ENCODE assay signal across 10 cellular contexts in genomic region chr1:184752656-184753055, GRCh38. TPM values are rescaled to one million over a fixed set of nuclear protein-coding genes. Genes with fewer than 3 reads are reported as not detected.
DNase-seq lines count a peak whose midpoint lies in the region; ATAC-seq and TF ChIP-seq lines count a peak whose summit lies in the region.
"Had no signal": no experiment of that assay in that cellular context is flagged by ENCODE, and none has a peak within 500 bp of the region (broad histone marks: within the 10 kb centered on the region; RNA-seq: fewer than 3 reads in every experiment).

No MANE protein-coding gene starts in this region.

- H4K20me1 ChIP-seq in SU-DHL-6 (ENCODE audit: low read depth, low read length) (no peaks in the 10 kb centered on the region), fibroblast of lung (ENCODE audit: control insufficient read depth, extremely low read depth, insufficient read depth, low read length) (no peaks in the 10 kb centered on the region)

- ATAC-seq in HG03280 (IDR thresholded peaks at IDR 0.05; ENCODE audit: unreplicated experiment) (no peak), HG03432 (IDR thresholded peaks at IDR 0.05; ENCODE audit: unreplicated experiment) (no peak)
- ATAC-seq: left ventricle myocardium superior had no signal

- WGBS in adrenal gland, 4 donors, result 90 to 94% (median 92%) methylated on average over 2 of the region's 2 CpGs

- H3K9me3 ChIP-seq in BE2C (no peaks in the 10 kb centered on the region), SU-DHL-6 (ENCODE audit: insufficient read depth, low read length) (no peaks in the 10 kb centered on the region), fibroblast of lung (ENCODE audit: control insufficient read depth, insufficient read depth, low read depth, low read length) (no peaks in the 10 kb centered on the region), adrenal gland (replicated peaks in 1 of 3) (no peaks in the 10 kb centered on the region)

- H3K9ac ChIP-seq in SU-DHL-6 (ENCODE audit: low read length) (no peak overlapping the region), fibroblast of lung (ENCODE audit: insufficient read depth, low read length) (no peak overlapping the region)

- H3K36me3 Mint-ChIP-seq in HFFc6 (ENCODE audit: low read depth), result 0 out of 2 replicates have a peak, but pooled peaks cover 6% of the 10 kb centered on the region

- peaks cover 4% of the 10 kb centered on the region; the same call in 1 of the 2 replicates for H3K27me3 Mint-ChIP-seq in HFFc6 (ENCODE audit: insufficient read depth)

- no peaks in the 10 kb centered on the region for H3K36me3 ChIP-seq in BE2C
- H3K36me3 ChIP-seq in SU-DHL-6 (ENCODE audit: low read length), result 0 out of 2 replicates have a peak, but pooled peaks cover 4% of the 10 kb centered on the region
- no peaks in the 10 kb centered on the region for H3K36me3 ChIP-seq in fibroblast of lung (ENCODE audit: control insufficient read depth, insufficient read depth, low read length)
- no peaks in the 10 kb centered on the region for H3K36me3 ChIP-seq in adrenal gland (replicated peaks in 1 of 2)

- H3F3A ChIP-seq in SU-DHL-6 (ENCODE audit: insufficient read depth), result peaks cover 7% of the 10 kb centered on the region; the same call in 1 of the 2 replicates

- H3K4me2 ChIP-seq in SU-DHL-6 (ENCODE audit: low read depth, low read length, poor library complexity, severe bottlenecking) (peak overlapping the region; percentile 79), fibroblast of lung (ENCODE audit: extremely low read depth, insufficient read depth, low read length) (peak overlapping the region; percentile 61)

- TF ChIP-seq CTCF in BE2C (IDR thresholded peaks at IDR 0.05; ENCODE audit: low read depth, low read length) (no peak), HFFc6 (IDR thresholded peaks at IDR 0.05) (no peak), SU-DHL-6 (IDR thresholded peaks at IDR 0.05; ENCODE audit: insufficient read depth, low read length, poor library complexity, severe bottlenecking) (no peak), fibroblast of lung (conservative IDR thresholded peaks at IDR 0.05 in 1 of 2, IDR thresholded peaks at IDR 0.05 in 1 of 2; ENCODE audit: low read depth in 1 of 2, low read length in 2 of 2) (no peak), adrenal gland (IDR thresholded peaks at IDR 0.05) (no peak)

- H3K4me3 ChIP-seq in BE2C (ENCODE audit: low read depth, low read length), result peak overlapping the region; percentile 74
- H3K4me3 ChIP-seq in SU-DHL-6 (ENCODE audit: insufficient read depth, low read length, poor library complexity, severe bottlenecking), result no peak overlapping the region
- peak overlapping the region in 1 of 4 experiments; percentile 94 for H3K4me3 ChIP-seq in fibroblast of lung (replicated peaks in 1 of 4; ENCODE audit: control extremely low read depth in 1 of 4, insufficient read depth in 1 of 4, low read depth in 3 of 4, low read length in 4 of 4)
- H3K4me3 ChIP-seq in adrenal gland, result no peak overlapping the region

- H3K79me2 ChIP-seq in SU-DHL-6 (ENCODE audit: insufficient read depth, low read length) (peaks cover 32% of the 10 kb centered on the region), fibroblast of lung (ENCODE audit: control insufficient read depth, insufficient read depth, low read length) (peaks cover 26% of the 10 kb centered on the region)

- no peak for TF ChIP-seq POLR2A in adrenal gland (IDR thresholded peaks at IDR 0.05)

- DNase-seq in BE2C (no peak), HFFc6 (no peak), fibroblast of lung (ENCODE audit: low read depth in 2 of 2) (no peak), adrenal gland (no peak)
- no peak for DNase-seq in activated naive CD4-positive, alpha-beta T cell (lab: John Stamatoyannopoulos, UW)
- DNase-seq: left ventricle myocardium superior had no signal

- no peaks in the 10 kb centered on the region for H3K9me2 ChIP-seq in SU-DHL-6 (replicated peaks; ENCODE audit: insufficient read depth, low read length)

- H3K4me3 Mint-ChIP-seq in HFFc6, result peak overlapping the region; percentile 98

- intact Hi-C loops in adrenal gland (cut with DNase I), result no loop called here

- H3K9me3 Mint-ChIP-seq in HFFc6, result no peaks in the 10 kb centered on the region

- H2AFZ ChIP-seq in SU-DHL-6 (ENCODE audit: low read depth, low read length, severe bottlenecking), result no peak overlapping the region
- no peak overlapping the region for H2AFZ ChIP-seq in fibroblast of lung (ENCODE audit: low read length)

- H3K4me1 ChIP-seq in BE2C (peaks cover 5% of the 10 kb centered on the region), fibroblast of lung (ENCODE audit: control insufficient read depth, extremely low read depth, insufficient read depth, low read length) (no peaks in the 10 kb centered on the region), adrenal gland (replicated peaks in 1 of 2) (peaks cover 22 to 46% of the 10 kb centered on the region in 2 donors)

- no peak overlapping the region for H3K27ac Mint-ChIP-seq in HFFc6

- no peaks in the 10 kb centered on the region for H3K27me3 ChIP-seq in BE2C
- no peaks in the 10 kb centered on the region for H3K27me3 ChIP-seq in SU-DHL-6 (ENCODE audit: low read length)
- no peaks in the 10 kb centered on the region for H3K27me3 ChIP-seq in fibroblast of lung (ENCODE audit: control insufficient read depth, insufficient read depth, low read length)
- no peaks in the 10 kb centered on the region for H3K27me3 ChIP-seq in adrenal gland

- peaks cover 46% of the 10 kb centered on the region for H3K4me1 Mint-ChIP-seq in HFFc6 (ENCODE audit: low read depth)

- H3K27ac ChIP-seq in SU-DHL-6 (ENCODE audit: low read depth, low read length) (no peak overlapping the region), fibroblast of lung (ENCODE audit: insufficient read depth, low read length) (no peak overlapping the region), adrenal gland (no peak overlapping the region)
- H3K27ac ChIP-seq: epithelial cell of prostate had no signal

RNA-seq across cellular contexts. Expression of gene EDEM3, which starts 2.0 kb away (rescaled TPM):
- polyA plus RNA-seq in BE2C (2012; ENCODE audit: insufficient read depth, insufficient read length, low read depth), result 32.3 TPM
- total RNA-seq in HFFc6 (2021; fragmentation: NEBNext Ultra II Directional; extraction: Animal tissue kit (Norgen Biotek cat#: 25700)), result 10 to 100 TPM; 29.9 to 38.6 (median 32.3) TPM
- total RNA-seq in fibroblast of lung, result 47.9 and 52.4 TPM in 2 replicates
- polyA plus RNA-seq in fibroblast of lung, result 27.0 and 40.2 TPM in 2 replicates
- polyA plus RNA-seq in fibroblast of lung (2012), result 14.1 and 19.8 TPM in 2 replicates
- polyA minus RNA-seq in fibroblast of lung (ENCODE audit: low replicate concordance), result 15.7 and 23.1 TPM in 2 replicates
- total RNA-seq in adrenal gland, result 10 to 100 TPM; 23.6 to 61.2 (median 35.6) TPM
- polyA plus RNA-seq in adrenal gland, result 10 to 100 TPM in 1 of 3 donors, 1 to 10 TPM in 2; 6.5 to 32.1 (median 7.7) TPM
